In genomic region chr5:124341066-124341943, GRCh38 we compare ENCODE assay signal across 11 cellular contexts.
DNase-seq lines count a peak whose midpoint lies in the region; ATAC-seq, FAIRE-seq and TF ChIP-seq lines count a peak whose summit lies in the region.
"Had no signal": no experiment of that assay in that cellular context is flagged by ENCODE, and none has a peak within 500 bp of the region (broad histone marks: within the 10 kb centered on the region; RNA-seq: fewer than 3 reads in every experiment).

No MANE protein-coding gene starts in this region.

- ATAC-seq in HG02852 (IDR thresholded peaks at IDR 0.05; ENCODE audit: unreplicated experiment) (peak; percentile 74), GM21526 (IDR thresholded peaks at IDR 0.05; ENCODE audit: low FRiP score, unreplicated experiment) (no peak)

- H3K36me3 Mint-ChIP-seq in mesothelial cell of epicardium: peaks cover 2% of the 10 kb centered on the region
- H3K36me3 Mint-ChIP-seq in type B pancreatic cell: no peaks in the 10 kb centered on the region

- DNase-seq in mesothelial cell of epicardium (ENCODE audit: low spot score in 2 of 2, unreplicated experiment in 2 of 2) (no peak), type B pancreatic cell (ENCODE audit: extremely low spot score, unreplicated experiment) (no peak), islet precursor cell (no peak), NCI-H1105 treated with DMSO at 0.1 percent for 48 hours (lab: John Stamatoyannopoulos, UW) (no peak)
- DNase-seq: activated CD4-positive, alpha-beta T cell treated with anti-CD3 and anti-CD28 coated beads for 1 hour; NCI-H2081 treated with DMSO at 0.1 percent for 48 hours; stimulated activated CD4-positive, alpha-beta T cell treated with anti-CD3 and anti-CD28 coated beads, Interleukin-4, amount 100 ng/mL, for 24 hours; stimulated activated naive CD4-positive, alpha-beta T cell treated with Interleukin-2 at 50 U/mL for 16 hours had no signal

- H3K27ac Mint-ChIP-seq in mesothelial cell of epicardium (peak overlapping the region; percentile 68), type B pancreatic cell (peak overlapping the region; percentile 35)

- H3K4me3 Mint-ChIP-seq in mesothelial cell of epicardium (no peak overlapping the region), type B pancreatic cell (peak overlapping the region; percentile 32)

- H3K27me3 Mint-ChIP-seq in mesothelial cell of epicardium (ENCODE audit: low read depth): no peaks in the 10 kb centered on the region
- no peaks in the 10 kb centered on the region for H3K27me3 Mint-ChIP-seq in type B pancreatic cell

- peak; percentile 90 for FAIRE-seq in endometrium (lab: Jason Lieb, UNC)

- no peak for TF ChIP-seq CTCF in mesothelial cell of epicardium (IDR thresholded peaks at IDR 0.05; ENCODE audit: unreplicated experiment)
- no peak for TF ChIP-seq CTCF in type B pancreatic cell (conservative IDR thresholded peaks at IDR 0.05)

- H3K9me3 Mint-ChIP-seq in mesothelial cell of epicardium (peaks cover 15% of the 10 kb centered on the region), type B pancreatic cell (no peaks in the 10 kb centered on the region)

- H3K4me1 Mint-ChIP-seq in mesothelial cell of epicardium: peaks cover 1% of the 10 kb centered on the region
- peaks cover 25% of the 10 kb centered on the region for H3K4me1 Mint-ChIP-seq in type B pancreatic cell (ENCODE audit: unreplicated experiment)
